In genomic region chr1:79198841-79199240, GRCh38 we compare ENCODE assay signal across 20 cellular contexts.
DNase-seq lines count a peak whose midpoint lies in the region; ATAC-seq, FAIRE-seq and TF ChIP-seq lines count a peak whose summit lies in the region.
"Had no signal": no experiment of that assay in that cellular context is flagged by ENCODE, and none has a peak within 500 bp of the region (broad histone marks: within the 10 kb centered on the region; RNA-seq: fewer than 3 reads in every experiment).

No MANE protein-coding gene starts in this region.

- H3K36me3 Mint-ChIP-seq in HFFc6 (ENCODE audit: low read depth): no peaks in the 10 kb centered on the region
- H3K36me3 Mint-ChIP-seq in astrocyte (ENCODE audit: low read depth, unreplicated experiment): no peaks in the 10 kb centered on the region
- H3K36me3 Mint-ChIP-seq: activated naive CD4-positive, alpha-beta T cell treated with anti-CD3 and anti-CD28 coated beads, Interleukin-2, amount 50 U/mL, for 72 hours; memory B cell had no signal

- 20% methylated on average over 2 of the region's 2 CpGs for WGBS in prostate gland

- H3K79me2 ChIP-seq in ACC112 (ENCODE audit: control insufficient read depth, insufficient read depth, low read length, unreplicated experiment): no peaks in the 10 kb centered on the region
- no peaks in the 10 kb centered on the region for H3K79me2 ChIP-seq in astrocyte (ENCODE audit: insufficient read depth, low read length)

- no peak overlapping the region for H3K4me2 ChIP-seq in astrocyte (ENCODE audit: low read length)
- H3K4me2 ChIP-seq: GM23338 had no signal

- H4K20me1 ChIP-seq in astrocyte (ENCODE audit: insufficient read depth, low read length): no peaks in the 10 kb centered on the region

- H3K27me3 ChIP-seq in ACC112 (ENCODE audit: insufficient read depth, low read length) (no peaks in the 10 kb centered on the region), astrocyte (ENCODE audit: insufficient read depth, low read length) (no peaks in the 10 kb centered on the region), prostate gland (replicated peaks; ENCODE audit: insufficient read depth) (no peaks in the 10 kb centered on the region)
- H3K27me3 ChIP-seq: spleen, uterus had no signal

- H3K4me3 Mint-ChIP-seq in HFFc6 (no peak overlapping the region), astrocyte (ENCODE audit: unreplicated experiment) (no peak overlapping the region)
- H3K4me3 Mint-ChIP-seq: GM23338, memory B cell had no signal

- H3K27ac Mint-ChIP-seq in HFFc6 (no peak overlapping the region), astrocyte (ENCODE audit: unreplicated experiment) (no peak overlapping the region)
- H3K27ac Mint-ChIP-seq: activated naive CD4-positive, alpha-beta T cell treated with anti-CD3 and anti-CD28 coated beads, Interleukin-2, amount 50 U/mL, for 72 hours; GM23338; memory B cell had no signal

- ATAC-seq in HG02571 (IDR thresholded peaks at IDR 0.05; ENCODE audit: unreplicated experiment): no peak
- no peak for ATAC-seq in GM18498 (IDR thresholded peaks at IDR 0.05; ENCODE audit: unreplicated experiment)
- ATAC-seq: activated naive CD4-positive, alpha-beta T cell treated with anti-CD3 and anti-CD28 coated beads, Interleukin-2, amount 50 U/mL, for 72 hours; esophagus mucosa; GM23338; Panc1; stimulated activated naive CD8-positive, alpha-beta T cell treated with anti-CD3 and anti-CD28 coated beads, Interleukin-15, Interleukin-2, amounts not matched to agents 100 U/mL and 50 U/mL, for 24 hours had no signal

- H3K9me3 ChIP-seq in astrocyte (ENCODE audit: insufficient read depth, low read depth, low read length): no peaks in the 10 kb centered on the region
- no peaks in the 10 kb centered on the region for H3K9me3 ChIP-seq in prostate gland
- H3K9me3 ChIP-seq: spleen, uterus had no signal

- H3K9ac ChIP-seq in astrocyte (ENCODE audit: low read length): no peak overlapping the region

- H2AFZ ChIP-seq in ACC112 (ENCODE audit: low read length, unreplicated experiment): peak overlapping the region; percentile 64
- no peak overlapping the region for H2AFZ ChIP-seq in astrocyte (ENCODE audit: low read depth, low read length)
- H2AFZ ChIP-seq: GM23338 had no signal

- H3K27ac ChIP-seq in ACC112 (ENCODE audit: low read depth, low read length) (peak overlapping the region; percentile 40), astrocyte (ENCODE audit: low read depth, low read length) (no peak overlapping the region), prostate gland (no peak overlapping the region)
- H3K27ac ChIP-seq: spleen, uterus had no signal

- no peak for TF ChIP-seq POLR2A in prostate gland (IDR thresholded peaks at IDR 0.05)

- H3K36me3 ChIP-seq in ACC112 (ENCODE audit: insufficient read depth, low read length) (no peaks in the 10 kb centered on the region), astrocyte (ENCODE audit: insufficient read depth, low read length) (no peaks in the 10 kb centered on the region), prostate gland (no peaks in the 10 kb centered on the region)
- H3K36me3 ChIP-seq: spleen, uterus had no signal

- no peaks in the 10 kb centered on the region for H3K9me3 Mint-ChIP-seq in HFFc6
- H3K9me3 Mint-ChIP-seq in astrocyte (ENCODE audit: unreplicated experiment): no peaks in the 10 kb centered on the region
- H3K9me3 Mint-ChIP-seq: GM23338, memory B cell had no signal

- no peaks in the 10 kb centered on the region for H3K27me3 Mint-ChIP-seq in HFFc6 (ENCODE audit: insufficient read depth)
- no peaks in the 10 kb centered on the region for H3K27me3 Mint-ChIP-seq in astrocyte (ENCODE audit: low read depth, unreplicated experiment)
- H3K27me3 Mint-ChIP-seq: memory B cell had no signal

- H3K4me1 ChIP-seq in ACC112 (ENCODE audit: control insufficient read depth, insufficient read depth, low read length, unreplicated experiment) (peaks cover 15% of the 10 kb centered on the region), astrocyte (ENCODE audit: insufficient read depth, low read length) (peaks cover 4% of the 10 kb centered on the region), prostate gland (replicated peaks) (no peaks in the 10 kb centered on the region)
- H3K4me1 ChIP-seq: uterus had no signal

- DNase-seq in HFFc6 (peak; percentile 62), astrocyte (ENCODE audit: low read depth) (peak; percentile 66), foreskin melanocyte (peak; percentile 86), head of caudate nucleus (no peak), prostate gland (ENCODE audit: low spot score) (no peak)
- DNase-seq: DMS 273 treated with DMSO at 0.1 percent for 48 hours; Karpas-422; NCI-H146; NCI-H510A; spleen; stimulated activated naive CD8-positive, alpha-beta T cell treated with anti-CD3 and anti-CD28 coated beads, Interleukin-15, Interleukin-2, amounts not matched to agents 100 U/mL and 50 U/mL, for 24 hours; uterus had no signal

- intact Hi-C loops in head of caudate nucleus (cut with DNase I) (no loop called here), prostate gland (cut with DNase I) (no loop called here)

- H3K4me1 Mint-ChIP-seq in HFFc6 (ENCODE audit: low read depth) (peaks cover 28% of the 10 kb centered on the region), astrocyte (ENCODE audit: low read depth, unreplicated experiment) (peaks cover 10% of the 10 kb centered on the region)
- H3K4me1 Mint-ChIP-seq: memory B cell had no signal

- no peak for FAIRE-seq in astrocyte (lab: Jason Lieb, UNC)

- peak overlapping the region; percentile 30; the same call in 1 of the 2 replicates for H3K4me3 ChIP-seq in ACC112 (ENCODE audit: low read depth, low read length)
- no peak overlapping the region for H3K4me3 ChIP-seq in astrocyte (ENCODE audit: insufficient read depth, low read depth, low read length)
- no peak overlapping the region for H3K4me3 ChIP-seq in prostate gland
- H3K4me3 ChIP-seq: GM23338, spleen, uterus had no signal

- TF ChIP-seq CTCF in HFFc6 (IDR thresholded peaks at IDR 0.05): no peak
- TF ChIP-seq CTCF in astrocyte (IDR thresholded peaks at IDR 0.05; ENCODE audit: insufficient read depth, low read depth, low read length): no peak
- no peak for TF ChIP-seq CTCF in prostate gland (IDR thresholded peaks at IDR 0.05)

Comparison
In these comparisons a context has a peak if more than half of its experiments do, and no peak if none do; other contexts are left out.
1. DNase-seq: peak in HFFc6 (single experiment), astrocyte (single experiment) and foreskin melanocyte (single experiment); none in head of caudate nucleus (0 of 42) and prostate gland (single experiment).